Comparison of ENCODE assay signal across 2 cellular contexts in the genomic region with DNA sequence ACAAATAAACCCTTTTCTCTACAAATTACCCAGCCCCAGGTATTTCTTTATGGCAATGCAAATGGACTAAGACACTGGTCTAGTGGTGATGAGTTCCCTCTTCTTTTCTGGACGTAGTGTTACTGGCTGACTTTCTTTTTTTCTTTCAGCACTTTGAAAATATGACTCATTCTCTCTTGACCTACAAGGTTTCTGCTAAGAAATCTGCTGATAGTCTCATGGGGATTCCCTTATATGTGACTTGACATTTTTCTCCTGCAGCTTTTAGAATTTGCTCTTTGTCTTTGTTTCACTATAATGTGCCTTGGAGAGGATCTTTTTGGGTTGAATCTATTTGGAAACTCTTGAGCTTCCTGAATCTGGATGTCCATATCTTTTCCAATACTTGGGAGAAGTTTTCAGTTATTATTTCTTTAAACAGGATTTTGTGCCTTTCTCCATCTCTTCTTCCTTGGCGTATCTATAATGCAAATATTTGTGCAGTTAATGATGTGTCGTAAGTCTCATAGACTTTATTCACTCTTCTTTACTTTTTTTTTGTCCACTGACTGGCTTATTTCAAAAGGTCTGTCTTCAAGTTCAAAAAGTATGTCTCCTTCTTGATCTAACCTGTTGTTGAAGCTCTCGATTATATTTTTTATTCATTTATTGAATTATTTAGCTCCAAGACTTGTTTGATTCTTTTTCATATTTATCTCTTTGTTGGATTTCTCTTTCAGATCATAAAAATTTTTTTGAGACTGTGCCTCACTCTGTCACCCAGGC.
A peak's percentile ranks its signal among the peaks of the same experiment; 100 is the strongest.
TF ChIP-seq lines count a peak whose summit lies in the region.

No MANE protein-coding gene starts in this region.

TF ChIP-seq in HCT116, 20 proteins besides CTCF, POLR2A, EP300 and RAD21:
- TF ChIP-seq EZH2 (IDR thresholded peaks at IDR 0.05) (no peak), CBX3 (IDR thresholded peaks at IDR 0.05; ENCODE audit: low read depth) (peak; percentile 78; the same call in 1 of the 2 replicates), POLR2AphosphoS5 (IDR thresholded peaks at IDR 0.05; ENCODE audit: low read depth, low read length) (no peak)
TF ChIP-seq in HCT116: peak in this region for 1.

TF ChIP-seq in endothelial cell of umbilical vein, 7 proteins besides CTCF, POLR2A, EP300 and RAD21:
- TF ChIP-seq GATA2 (IDR thresholded peaks at IDR 0.05; ENCODE audit: insufficient read depth, insufficient read length, low read depth, low read length) (no peak), EZH2 (IDR thresholded peaks at IDR 0.05; ENCODE audit: borderline replicate concordance, low read depth, low read length, severe bottlenecking) (no peak), POLR2AphosphoS5 (IDR thresholded peaks at IDR 0.05; ENCODE audit: insufficient read depth, low read depth, low read length) (no peak), JUN (IDR thresholded peaks at IDR 0.05; ENCODE audit: borderline replicate concordance, insufficient read depth, insufficient read length, low read depth) (no peak), MYC (IDR thresholded peaks at IDR 0.05; ENCODE audit: low read depth, low read length) (no peak), FOS (IDR thresholded peaks at IDR 0.05; ENCODE audit: borderline replicate concordance, insufficient read depth, low read length) (peak; percentile 10)
- TF ChIP-seq, protein P1, sequence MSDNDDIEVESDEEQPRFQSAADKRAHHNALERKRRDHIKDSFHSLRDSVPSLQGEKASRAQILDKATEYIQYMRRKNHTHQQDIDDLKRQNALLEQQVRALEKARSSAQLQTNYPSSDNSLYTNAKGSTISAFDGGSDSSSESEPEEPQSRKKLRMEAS (IDR thresholded peaks at IDR 0.05; ENCODE audit: insufficient read depth, insufficient read length): no peak
TF ChIP-seq in endothelial cell of umbilical vein: peak in this region for 1.
